8 cellular contexts compared by ENCODE assay signal in genomic region chr2:39119732-39120520, GRCh38. TPM values are rescaled to one million over a fixed set of nuclear protein-coding genes. Genes with fewer than 3 reads are reported as not detected.
A peak's percentile ranks its signal among the peaks of the same experiment; 100 is the strongest.
DNase-seq lines count a peak whose midpoint lies in the region; ATAC-seq and TF ChIP-seq lines count a peak whose summit lies in the region.

No MANE protein-coding gene starts in this region.

- H3K4me3 ChIP-seq in duodenal mucosa (ENCODE audit: low read depth in 1 of 2, low read length in 2 of 2) (peak overlapping the region; percentile 92 to 94), lower leg skin (ENCODE audit: low read depth, poor library complexity, severe bottlenecking) (peak overlapping the region; percentile 76)

- peaks cover 0 to 15% of the 10 kb centered on the region in 2 donors for H3K36me3 ChIP-seq in duodenal mucosa (ENCODE audit: control insufficient read depth in 1 of 2, insufficient read depth in 2 of 2, low read length in 2 of 2)

- ATAC-seq in HG02798 (IDR thresholded peaks at IDR 0.05; ENCODE audit: poor library complexity, unreplicated experiment) = peak; percentile 46

- 0 to 1% methylated on average over 29 to 32 of the region's 63 CpGs for WGBS in lower leg skin, 2 donors

- no peak for TF ChIP-seq POLR2A in lower leg skin (IDR thresholded peaks at IDR 0.05)

- peak; percentile 52 for DNase-seq in NK-92 treated with Interleukin-12 subunit alpha and Interleukin-12 subunit beta, amount 100 ng/mL, for 24 hours (lab: John Stamatoyannopoulos, UW)
- no peak for DNase-seq in NK-92 (lab: John Stamatoyannopoulos, UW; ENCODE audit: unreplicated experiment)
- DNase-seq in NCI-H128 (lab: John Stamatoyannopoulos, UW; ENCODE audit: unreplicated experiment) = peak; percentile 24
- peak; percentile 21 to 36 for DNase-seq in activated CD4-positive, alpha-beta T cell treated with anti-CD3 and anti-CD28 coated beads, Interleukin-2, amount 50 U/mL, for 24 hours (ENCODE audit: low read depth in 1 of 2, low spot score in 1 of 2)
- peak; percentile 23 to 86 for DNase-seq in lower leg skin (ENCODE audit: low spot score in 2 of 2)
- peak; percentile 49 for DNase-seq in stimulated activated CD8-positive, alpha-beta memory T cell treated with anti-CD3 and anti-CD28 coated beads, Interleukin-12 subunit alpha, Interleukin-12 subunit beta, amount 100 ng/mL, for 1 hour (ENCODE audit: low read depth)

- no peaks in the 10 kb centered on the region for H3K27me3 ChIP-seq in duodenal mucosa (ENCODE audit: control insufficient read depth in 1 of 2, insufficient read depth in 2 of 2, low read length in 2 of 2)

- H3K27ac ChIP-seq in duodenal mucosa (ENCODE audit: low read depth, low read length) = peak overlapping the region; percentile 83

- H3K9me3 ChIP-seq in duodenal mucosa (ENCODE audit: control insufficient read depth in 1 of 2, low read length in 2 of 2) = no peaks in the 10 kb centered on the region

- peaks cover 33 to 39% of the 10 kb centered on the region in 2 donors for H3K4me1 ChIP-seq in duodenal mucosa (ENCODE audit: control insufficient read depth in 1 of 2, insufficient read depth in 2 of 2, low read length in 2 of 2)

- intact Hi-C loops in lower leg skin (cut with DNase I; ENCODE audit: low total_unique reads) = no loop called here

- no peak for TF ChIP-seq CTCF in lower leg skin (IDR thresholded peaks at IDR 0.05)

- H3K9ac ChIP-seq in duodenal mucosa (ENCODE audit: low read depth in 1 of 2, low read length in 2 of 2) = peak overlapping the region; percentile 83 to 95

RNA-seq across cellular contexts. Expression of gene SOS1, which starts 0.9 kb away (rescaled TPM):
- total RNA-seq in lower leg skin = 10 to 100 TPM; 18.9 to 25.0 (median 19.3) TPM
